ENCODE assay signal across 1 cellular context in genomic region chr12:112937741-112938719, GRCh38.
TF ChIP-seq lines count a peak whose summit lies in the region.

TSS of gene OAS3 (plus strand) at chr12:112938474. CDS start at chr12:112938531, 57 bp downstream.

TF ChIP-seq in K562, 482 proteins besides CTCF, POLR2A, EP300 and RAD21 (continued from another document and continues in another):
- TF ChIP-seq NKRF (IDR thresholded peaks at IDR 0.05; ENCODE audit: borderline replicate concordance) (peak; percentile 41; the same call in 1 of the 2 replicates), BRCA1 (IDR thresholded peaks at IDR 0.05) (no peak), BRCA1 (CRISPR knock-in tag; IDR thresholded peaks at IDR 0.05) (no peak), SRF (CRISPR knock-in tag; IDR thresholded peaks at IDR 0.05) (peak in 1 of 2 experiments; percentile 81; a peak in 2 of 4 replicates), PHF8 (IDR thresholded peaks at IDR 0.05; ENCODE audit: borderline replicate concordance, low read length) (peak; percentile 43; the same call in 1 of the 2 replicates), RBM15 (IDR thresholded peaks at IDR 0.05; ENCODE audit: insufficient read depth, low read length) (no peak), ESRRB (CRISPR knock-in tag; IDR thresholded peaks at IDR 0.05; ENCODE audit: borderline replicate concordance) (no peak), ZNF347 (CRISPR knock-in tag; IDR thresholded peaks at IDR 0.05; ENCODE audit: low read depth) (no peak), SOX6 (IDR thresholded peaks at IDR 0.05) (no peak), KLF1 (tag; IDR thresholded peaks at IDR 0.05) (peak; percentile 83; the same call in 1 of the 2 replicates), POLR2G (IDR thresholded peaks at IDR 0.05; ENCODE audit: low read depth, low read length) (peak; percentile 67), ZNF133 (CRISPR knock-in tag; IDR thresholded peaks at IDR 0.05) (no peak), BMI1 (IDR thresholded peaks at IDR 0.05; ENCODE audit: low read length) (no peak), PHF21A (IDR thresholded peaks at IDR 0.05; ENCODE audit: borderline replicate concordance, low read depth) (no peak), CBX2 (IDR thresholded peaks at IDR 0.05; ENCODE audit: insufficient read depth, low read length, poor library complexity, severe bottlenecking) (no peak), RFX1 (IDR thresholded peaks at IDR 0.05) (no peak), CEBPB (tag; IDR thresholded peaks at IDR 0.05) (no peak), ZBTB40 (IDR thresholded peaks at IDR 0.05) (peak; percentile 78), ZBTB40 (CRISPR knock-in tag; IDR thresholded peaks at IDR 0.05) (no peak), HINFP (tag; conservative IDR thresholded peaks at IDR 0.05; ENCODE audit: low read depth) (no peak), DIDO1 (tag; IDR thresholded peaks at IDR 0.05; ENCODE audit: low read depth) (no peak), NFIX (CRISPR knock-in tag; IDR thresholded peaks at IDR 0.05; ENCODE audit: low read depth) (no peak), MAZ (CRISPR knock-in tag; conservative IDR thresholded peaks at IDR 0.05 in 1 of 2, IDR thresholded peaks at IDR 0.05 in 1 of 2) (no peak; a peak in 1 of 4 replicates), YY1 (IDR thresholded peaks at IDR 0.05; ENCODE audit: borderline replicate concordance in 1 of 3, control insufficient read depth in 1 of 3, extremely low read depth in 1 of 3, insufficient read depth in 3 of 3, insufficient read length in 1 of 3, insufficient replicate concordance in 2 of 3, low read depth in 1 of 3, low read length in 2 of 3) (peak in 1 of 3 experiments; percentile 39), ZKSCAN3 (CRISPR knock-in tag; IDR thresholded peaks at IDR 0.05) (no peak), BRD4 (IDR thresholded peaks at IDR 0.05) (no peak), MXI1 (IDR thresholded peaks at IDR 0.05; ENCODE audit: low read depth, low read length) (no peak), FOSL1 (tag; conservative IDR thresholded peaks at IDR 0.05) (0 out of 2 replicates have a peak, but pooled peaks have one; percentile 18), GABPA (tag; conservative IDR thresholded peaks at IDR 0.05; ENCODE audit: low read depth) (peak; percentile 70), CBX8 (IDR thresholded peaks at IDR 0.05; ENCODE audit: borderline replicate concordance, extremely low read depth, low read depth, low read length, poor library complexity, severe bottlenecking) (no peak), GTF2A2 (tag; IDR thresholded peaks at IDR 0.05) (no peak), GATA2 (CRISPR knock-in tag; IDR thresholded peaks at IDR 0.05) (no peak), LARP7 (IDR thresholded peaks at IDR 0.05) (no peak), SMARCC2 (IDR thresholded peaks at IDR 0.05; ENCODE audit: low read depth) (no peak)
- TF ChIP-seq, protein P1, sequence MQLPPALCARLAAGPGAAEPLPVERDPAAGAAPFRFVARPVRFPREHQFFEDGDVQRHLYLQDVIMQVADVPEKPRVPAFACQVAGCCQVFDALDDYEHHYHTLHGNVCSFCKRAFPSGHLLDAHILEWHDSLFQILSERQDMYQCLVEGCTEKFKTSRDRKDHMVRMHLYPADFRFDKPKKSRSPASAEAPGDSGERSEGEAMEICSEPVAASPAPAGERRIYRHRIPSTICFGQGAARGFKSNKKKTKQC (CRISPR knock-in tag; IDR thresholded peaks at IDR 0.05): no peak
- TF ChIP-seq, protein P2, sequence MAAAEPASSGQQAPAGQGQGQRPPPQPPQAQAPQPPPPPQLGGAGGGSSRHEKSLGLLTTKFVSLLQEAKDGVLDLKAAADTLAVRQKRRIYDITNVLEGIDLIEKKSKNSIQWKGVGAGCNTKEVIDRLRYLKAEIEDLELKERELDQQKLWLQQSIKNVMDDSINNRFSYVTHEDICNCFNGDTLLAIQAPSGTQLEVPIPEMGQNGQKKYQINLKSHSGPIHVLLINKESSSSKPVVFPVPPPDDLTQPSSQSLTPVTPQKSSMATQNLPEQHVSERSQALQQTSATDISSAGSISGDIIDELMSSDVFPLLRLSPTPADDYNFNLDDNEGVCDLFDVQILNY (CRISPR knock-in tag; IDR thresholded peaks at IDR 0.05): no peak
- TF ChIP-seq, protein P3, sequence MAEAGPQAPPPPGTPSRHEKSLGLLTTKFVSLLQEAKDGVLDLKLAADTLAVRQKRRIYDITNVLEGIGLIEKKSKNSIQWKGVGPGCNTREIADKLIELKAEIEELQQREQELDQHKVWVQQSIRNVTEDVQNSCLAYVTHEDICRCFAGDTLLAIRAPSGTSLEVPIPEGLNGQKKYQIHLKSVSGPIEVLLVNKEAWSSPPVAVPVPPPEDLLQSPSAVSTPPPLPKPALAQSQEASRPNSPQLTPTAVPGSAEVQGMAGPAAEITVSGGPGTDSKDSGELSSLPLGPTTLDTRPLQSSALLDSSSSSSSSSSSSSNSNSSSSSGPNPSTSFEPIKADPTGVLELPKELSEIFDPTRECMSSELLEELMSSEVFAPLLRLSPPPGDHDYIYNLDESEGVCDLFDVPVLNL (CRISPR knock-in tag; IDR thresholded peaks at IDR 0.05; ENCODE audit: low read depth): no peak
- TF ChIP-seq, protein P4, sequence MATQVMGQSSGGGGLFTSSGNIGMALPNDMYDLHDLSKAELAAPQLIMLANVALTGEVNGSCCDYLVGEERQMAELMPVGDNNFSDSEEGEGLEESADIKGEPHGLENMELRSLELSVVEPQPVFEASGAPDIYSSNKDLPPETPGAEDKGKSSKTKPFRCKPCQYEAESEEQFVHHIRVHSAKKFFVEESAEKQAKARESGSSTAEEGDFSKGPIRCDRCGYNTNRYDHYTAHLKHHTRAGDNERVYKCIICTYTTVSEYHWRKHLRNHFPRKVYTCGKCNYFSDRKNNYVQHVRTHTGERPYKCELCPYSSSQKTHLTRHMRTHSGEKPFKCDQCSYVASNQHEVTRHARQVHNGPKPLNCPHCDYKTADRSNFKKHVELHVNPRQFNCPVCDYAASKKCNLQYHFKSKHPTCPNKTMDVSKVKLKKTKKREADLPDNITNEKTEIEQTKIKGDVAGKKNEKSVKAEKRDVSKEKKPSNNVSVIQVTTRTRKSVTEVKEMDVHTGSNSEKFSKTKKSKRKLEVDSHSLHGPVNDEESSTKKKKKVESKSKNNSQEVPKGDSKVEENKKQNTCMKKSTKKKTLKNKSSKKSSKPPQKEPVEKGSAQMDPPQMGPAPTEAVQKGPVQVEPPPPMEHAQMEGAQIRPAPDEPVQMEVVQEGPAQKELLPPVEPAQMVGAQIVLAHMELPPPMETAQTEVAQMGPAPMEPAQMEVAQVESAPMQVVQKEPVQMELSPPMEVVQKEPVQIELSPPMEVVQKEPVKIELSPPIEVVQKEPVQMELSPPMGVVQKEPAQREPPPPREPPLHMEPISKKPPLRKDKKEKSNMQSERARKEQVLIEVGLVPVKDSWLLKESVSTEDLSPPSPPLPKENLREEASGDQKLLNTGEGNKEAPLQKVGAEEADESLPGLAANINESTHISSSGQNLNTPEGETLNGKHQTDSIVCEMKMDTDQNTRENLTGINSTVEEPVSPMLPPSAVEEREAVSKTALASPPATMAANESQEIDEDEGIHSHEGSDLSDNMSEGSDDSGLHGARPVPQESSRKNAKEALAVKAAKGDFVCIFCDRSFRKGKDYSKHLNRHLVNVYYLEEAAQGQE (CRISPR knock-in tag; IDR thresholded peaks at IDR 0.05; ENCODE audit: low read depth): no peak
- TF ChIP-seq, protein P5, sequence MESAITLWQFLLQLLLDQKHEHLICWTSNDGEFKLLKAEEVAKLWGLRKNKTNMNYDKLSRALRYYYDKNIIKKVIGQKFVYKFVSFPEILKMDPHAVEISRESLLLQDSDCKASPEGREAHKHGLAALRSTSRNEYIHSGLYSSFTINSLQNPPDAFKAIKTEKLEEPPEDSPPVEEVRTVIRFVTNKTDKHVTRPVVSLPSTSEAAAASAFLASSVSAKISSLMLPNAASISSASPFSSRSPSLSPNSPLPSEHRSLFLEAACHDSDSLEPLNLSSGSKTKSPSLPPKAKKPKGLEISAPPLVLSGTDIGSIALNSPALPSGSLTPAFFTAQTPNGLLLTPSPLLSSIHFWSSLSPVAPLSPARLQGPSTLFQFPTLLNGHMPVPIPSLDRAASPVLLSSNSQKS (CRISPR knock-in tag; IDR thresholded peaks at IDR 0.05): no peak
- TF ChIP-seq, protein P6, sequence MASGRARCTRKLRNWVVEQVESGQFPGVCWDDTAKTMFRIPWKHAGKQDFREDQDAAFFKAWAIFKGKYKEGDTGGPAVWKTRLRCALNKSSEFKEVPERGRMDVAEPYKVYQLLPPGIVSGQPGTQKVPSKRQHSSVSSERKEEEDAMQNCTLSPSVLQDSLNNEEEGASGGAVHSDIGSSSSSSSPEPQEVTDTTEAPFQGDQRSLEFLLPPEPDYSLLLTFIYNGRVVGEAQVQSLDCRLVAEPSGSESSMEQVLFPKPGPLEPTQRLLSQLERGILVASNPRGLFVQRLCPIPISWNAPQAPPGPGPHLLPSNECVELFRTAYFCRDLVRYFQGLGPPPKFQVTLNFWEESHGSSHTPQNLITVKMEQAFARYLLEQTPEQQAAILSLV (tag; IDR thresholded peaks at IDR 0.05): 0 out of 2 replicates have a peak, but pooled peaks have one; percentile 22
